Comparison of ENCODE assay signal across 1 cellular context in the genomic region with DNA sequence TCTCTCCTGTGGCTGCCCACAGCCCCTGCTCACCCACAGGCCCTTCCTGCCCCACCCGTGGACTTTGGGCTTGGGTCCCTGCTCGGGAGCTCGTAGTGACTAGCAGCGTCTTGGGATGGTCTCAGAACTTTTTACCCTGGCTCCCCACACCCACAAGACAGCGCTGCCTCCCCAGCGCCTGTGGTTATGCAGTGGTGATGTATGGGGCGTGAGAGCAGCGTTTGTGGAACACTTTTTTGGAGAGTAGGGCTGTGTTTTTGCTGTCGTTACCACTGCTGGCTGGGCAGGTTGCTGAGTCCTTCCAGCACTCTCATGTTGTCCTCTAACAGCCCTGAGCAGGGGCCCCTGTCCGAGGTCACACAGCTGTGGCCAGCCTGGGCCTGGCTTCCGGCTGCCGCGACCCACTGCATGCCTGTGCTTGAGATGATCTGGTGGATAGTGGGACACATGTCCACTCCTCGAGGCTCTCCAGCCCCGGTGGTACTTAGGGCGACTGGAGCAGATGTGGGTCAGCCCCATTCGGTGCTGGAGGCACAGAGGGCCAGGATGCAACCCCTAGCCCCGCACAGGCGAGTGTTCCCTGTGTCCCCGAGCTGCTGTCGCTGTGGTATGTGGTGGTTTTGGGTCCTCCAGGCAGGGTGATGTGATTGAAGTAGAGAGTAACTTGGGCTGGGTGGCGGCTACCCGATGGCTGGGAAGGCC.
TF ChIP-seq lines count a peak whose summit lies in the region.

No MANE protein-coding gene starts in this region.

TF ChIP-seq in HepG2, 621 proteins besides CTCF, POLR2A, EP300 and RAD21 (continued from another document and continues in another):
- TF ChIP-seq, protein P1, sequence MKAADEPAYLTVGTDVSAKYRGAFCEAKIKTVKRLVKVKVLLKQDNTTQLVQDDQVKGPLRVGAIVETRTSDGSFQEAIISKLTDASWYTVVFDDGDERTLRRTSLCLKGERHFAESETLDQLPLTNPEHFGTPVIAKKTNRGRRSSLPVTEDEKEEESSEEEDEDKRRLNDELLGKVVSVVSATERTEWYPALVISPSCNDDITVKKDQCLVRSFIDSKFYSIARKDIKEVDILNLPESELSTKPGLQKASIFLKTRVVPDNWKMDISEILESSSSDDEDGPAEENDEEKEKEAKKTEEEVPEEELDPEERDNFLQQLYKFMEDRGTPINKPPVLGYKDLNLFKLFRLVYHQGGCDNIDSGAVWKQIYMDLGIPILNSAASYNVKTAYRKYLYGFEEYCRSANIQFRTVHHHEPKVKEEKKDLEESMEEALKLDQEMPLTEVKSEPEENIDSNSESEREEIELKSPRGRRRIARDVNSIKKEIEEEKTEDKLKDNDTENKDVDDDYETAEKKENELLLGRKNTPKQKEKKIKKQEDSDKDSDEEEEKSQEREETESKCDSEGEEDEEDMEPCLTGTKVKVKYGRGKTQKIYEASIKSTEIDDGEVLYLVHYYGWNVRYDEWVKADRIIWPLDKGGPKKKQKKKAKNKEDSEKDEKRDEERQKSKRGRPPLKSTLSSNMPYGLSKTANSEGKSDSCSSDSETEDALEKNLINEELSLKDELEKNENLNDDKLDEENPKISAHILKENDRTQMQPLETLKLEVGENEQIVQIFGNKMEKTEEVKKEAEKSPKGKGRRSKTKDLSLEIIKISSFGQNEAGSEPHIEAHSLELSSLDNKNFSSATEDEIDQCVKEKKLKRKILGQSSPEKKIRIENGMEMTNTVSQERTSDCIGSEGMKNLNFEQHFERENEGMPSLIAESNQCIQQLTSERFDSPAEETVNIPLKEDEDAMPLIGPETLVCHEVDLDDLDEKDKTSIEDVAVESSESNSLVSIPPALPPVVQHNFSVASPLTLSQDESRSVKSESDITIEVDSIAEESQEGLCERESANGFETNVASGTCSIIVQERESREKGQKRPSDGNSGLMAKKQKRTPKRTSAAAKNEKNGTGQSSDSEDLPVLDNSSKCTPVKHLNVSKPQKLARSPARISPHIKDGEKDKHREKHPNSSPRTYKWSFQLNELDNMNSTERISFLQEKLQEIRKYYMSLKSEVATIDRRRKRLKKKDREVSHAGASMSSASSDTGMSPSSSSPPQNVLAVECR (CRISPR knock-in tag; IDR thresholded peaks at IDR 0.05; ENCODE audit: borderline replicate concordance), result peak; percentile 39; the same call in 1 of the 2 replicates
- TF ChIP-seq, protein P2, sequence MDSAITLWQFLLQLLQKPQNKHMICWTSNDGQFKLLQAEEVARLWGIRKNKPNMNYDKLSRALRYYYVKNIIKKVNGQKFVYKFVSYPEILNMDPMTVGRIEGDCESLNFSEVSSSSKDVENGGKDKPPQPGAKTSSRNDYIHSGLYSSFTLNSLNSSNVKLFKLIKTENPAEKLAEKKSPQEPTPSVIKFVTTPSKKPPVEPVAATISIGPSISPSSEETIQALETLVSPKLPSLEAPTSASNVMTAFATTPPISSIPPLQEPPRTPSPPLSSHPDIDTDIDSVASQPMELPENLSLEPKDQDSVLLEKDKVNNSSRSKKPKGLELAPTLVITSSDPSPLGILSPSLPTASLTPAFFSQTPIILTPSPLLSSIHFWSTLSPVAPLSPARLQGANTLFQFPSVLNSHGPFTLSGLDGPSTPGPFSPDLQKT (CRISPR knock-in tag; IDR thresholded peaks at IDR 0.05; ENCODE audit: borderline replicate concordance), result no peak
- no peak for TF ChIP-seq TOE1 (CRISPR knock-in tag; IDR thresholded peaks at IDR 0.05)
- no peak for TF ChIP-seq ZBTB21 (CRISPR knock-in tag; IDR thresholded peaks at IDR 0.05)
- TF ChIP-seq, protein P3, sequence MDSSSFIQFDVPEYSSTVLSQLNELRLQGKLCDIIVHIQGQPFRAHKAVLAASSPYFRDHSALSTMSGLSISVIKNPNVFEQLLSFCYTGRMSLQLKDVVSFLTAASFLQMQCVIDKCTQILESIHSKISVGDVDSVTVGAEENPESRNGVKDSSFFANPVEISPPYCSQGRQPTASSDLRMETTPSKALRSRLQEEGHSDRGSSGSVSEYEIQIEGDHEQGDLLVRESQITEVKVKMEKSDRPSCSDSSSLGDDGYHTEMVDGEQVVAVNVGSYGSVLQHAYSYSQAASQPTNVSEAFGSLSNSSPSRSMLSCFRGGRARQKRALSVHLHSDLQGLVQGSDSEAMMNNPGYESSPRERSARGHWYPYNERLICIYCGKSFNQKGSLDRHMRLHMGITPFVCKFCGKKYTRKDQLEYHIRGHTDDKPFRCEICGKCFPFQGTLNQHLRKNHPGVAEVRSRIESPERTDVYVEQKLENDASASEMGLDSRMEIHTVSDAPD (CRISPR knock-in tag; IDR thresholded peaks at IDR 0.05), result no peak; the same call in 1 of the 2 replicates
- 0 out of 2 replicates have a peak, but pooled peaks have one; percentile 7 for TF ChIP-seq FOSL2 (CRISPR knock-in tag; IDR thresholded peaks at IDR 0.05)
- no peak for TF ChIP-seq ZNF329 (CRISPR knock-in tag; IDR thresholded peaks at IDR 0.05; ENCODE audit: low read depth)
- no peak for TF ChIP-seq ZNF839 (CRISPR knock-in tag; IDR thresholded peaks at IDR 0.05; ENCODE audit: borderline replicate concordance)
- peak; percentile 56; the same call in 1 of the 2 replicates for TF ChIP-seq SAP130 (CRISPR knock-in tag; IDR thresholded peaks at IDR 0.05; ENCODE audit: low read depth)
- TF ChIP-seq ZNF260 (CRISPR knock-in tag; IDR thresholded peaks at IDR 0.05; ENCODE audit: borderline replicate concordance, low read depth), result no peak
- TF ChIP-seq SRSF4 (IDR thresholded peaks at IDR 0.05; ENCODE audit: low read depth, low read length, poor library complexity, severe bottlenecking), result no peak
- peak; percentile 61; the same call in 1 of the 2 replicates for TF ChIP-seq ZNF430 (CRISPR knock-in tag; IDR thresholded peaks at IDR 0.05)
- TF ChIP-seq, protein P4, sequence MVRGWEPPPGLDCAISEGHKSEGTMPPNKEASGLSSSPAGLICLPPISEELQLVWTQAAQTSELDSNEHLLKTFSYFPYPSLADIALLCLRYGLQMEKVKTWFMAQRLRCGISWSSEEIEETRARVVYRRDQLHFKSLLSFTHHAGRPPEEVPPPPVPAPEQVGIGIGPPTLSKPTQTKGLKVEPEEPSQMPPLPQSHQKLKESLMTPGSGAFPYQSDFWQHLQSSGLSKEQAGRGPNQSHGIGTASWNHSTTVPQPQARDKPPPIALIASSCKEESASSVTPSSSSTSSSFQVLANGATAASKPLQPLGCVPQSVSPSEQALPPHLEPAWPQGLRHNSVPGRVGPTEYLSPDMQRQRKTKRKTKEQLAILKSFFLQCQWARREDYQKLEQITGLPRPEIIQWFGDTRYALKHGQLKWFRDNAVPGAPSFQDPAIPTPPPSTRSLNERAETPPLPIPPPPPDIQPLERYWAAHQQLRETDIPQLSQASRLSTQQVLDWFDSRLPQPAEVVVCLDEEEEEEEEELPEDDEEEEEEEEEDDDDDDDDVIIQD (CRISPR knock-in tag; IDR thresholded peaks at IDR 0.05; ENCODE audit: low read depth), result no peak; the same call in 1 of the 2 replicates
- no peak for TF ChIP-seq SIX4 (CRISPR knock-in tag; IDR thresholded peaks at IDR 0.05)
- no peak for TF ChIP-seq ZNF672 (CRISPR knock-in tag; IDR thresholded peaks at IDR 0.05)
- TF ChIP-seq ESRRA (CRISPR knock-in tag; IDR thresholded peaks at IDR 0.05; ENCODE audit: low read depth), result peak; percentile 49; the same call in 1 of the 2 replicates
- no peak for TF ChIP-seq NR2F2 (IDR thresholded peaks at IDR 0.05; ENCODE audit: borderline replicate concordance, low read depth)
- no peak for TF ChIP-seq ZNF747 (CRISPR knock-in tag; IDR thresholded peaks at IDR 0.05; ENCODE audit: borderline replicate concordance)
- peak; percentile 19; the same call in 1 of the 2 replicates for TF ChIP-seq ELF3 (CRISPR knock-in tag; IDR thresholded peaks at IDR 0.05)
- TF ChIP-seq ZNF746 (CRISPR knock-in tag; IDR thresholded peaks at IDR 0.05), result no peak
- TF ChIP-seq EHMT2 (IDR thresholded peaks at IDR 0.05; ENCODE audit: borderline replicate concordance, low read depth, low read length), result no peak
- TF ChIP-seq RORA (CRISPR knock-in tag; IDR thresholded peaks at IDR 0.05), result no peak
- TF ChIP-seq, protein P5, sequence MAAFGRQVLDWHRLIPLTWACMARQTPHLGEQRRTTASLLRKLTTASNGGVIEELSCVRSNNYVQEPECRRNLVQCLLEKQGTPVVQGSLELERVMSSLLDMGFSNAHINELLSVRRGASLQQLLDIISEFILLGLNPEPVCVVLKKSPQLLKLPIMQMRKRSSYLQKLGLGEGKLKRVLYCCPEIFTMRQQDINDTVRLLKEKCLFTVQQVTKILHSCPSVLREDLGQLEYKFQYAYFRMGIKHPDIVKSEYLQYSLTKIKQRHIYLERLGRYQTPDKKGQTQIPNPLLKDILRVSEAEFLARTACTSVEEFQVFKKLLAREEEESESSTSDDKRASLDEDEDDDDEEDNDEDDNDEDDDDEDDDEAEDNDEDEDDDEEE (CRISPR knock-in tag; IDR thresholded peaks at IDR 0.05), result no peak
- no peak for TF ChIP-seq ZNF75D (CRISPR knock-in tag; IDR thresholded peaks at IDR 0.05; ENCODE audit: borderline replicate concordance)
- no peak for TF ChIP-seq ZNF205 (CRISPR knock-in tag; IDR thresholded peaks at IDR 0.05)
- TF ChIP-seq, protein P6, sequence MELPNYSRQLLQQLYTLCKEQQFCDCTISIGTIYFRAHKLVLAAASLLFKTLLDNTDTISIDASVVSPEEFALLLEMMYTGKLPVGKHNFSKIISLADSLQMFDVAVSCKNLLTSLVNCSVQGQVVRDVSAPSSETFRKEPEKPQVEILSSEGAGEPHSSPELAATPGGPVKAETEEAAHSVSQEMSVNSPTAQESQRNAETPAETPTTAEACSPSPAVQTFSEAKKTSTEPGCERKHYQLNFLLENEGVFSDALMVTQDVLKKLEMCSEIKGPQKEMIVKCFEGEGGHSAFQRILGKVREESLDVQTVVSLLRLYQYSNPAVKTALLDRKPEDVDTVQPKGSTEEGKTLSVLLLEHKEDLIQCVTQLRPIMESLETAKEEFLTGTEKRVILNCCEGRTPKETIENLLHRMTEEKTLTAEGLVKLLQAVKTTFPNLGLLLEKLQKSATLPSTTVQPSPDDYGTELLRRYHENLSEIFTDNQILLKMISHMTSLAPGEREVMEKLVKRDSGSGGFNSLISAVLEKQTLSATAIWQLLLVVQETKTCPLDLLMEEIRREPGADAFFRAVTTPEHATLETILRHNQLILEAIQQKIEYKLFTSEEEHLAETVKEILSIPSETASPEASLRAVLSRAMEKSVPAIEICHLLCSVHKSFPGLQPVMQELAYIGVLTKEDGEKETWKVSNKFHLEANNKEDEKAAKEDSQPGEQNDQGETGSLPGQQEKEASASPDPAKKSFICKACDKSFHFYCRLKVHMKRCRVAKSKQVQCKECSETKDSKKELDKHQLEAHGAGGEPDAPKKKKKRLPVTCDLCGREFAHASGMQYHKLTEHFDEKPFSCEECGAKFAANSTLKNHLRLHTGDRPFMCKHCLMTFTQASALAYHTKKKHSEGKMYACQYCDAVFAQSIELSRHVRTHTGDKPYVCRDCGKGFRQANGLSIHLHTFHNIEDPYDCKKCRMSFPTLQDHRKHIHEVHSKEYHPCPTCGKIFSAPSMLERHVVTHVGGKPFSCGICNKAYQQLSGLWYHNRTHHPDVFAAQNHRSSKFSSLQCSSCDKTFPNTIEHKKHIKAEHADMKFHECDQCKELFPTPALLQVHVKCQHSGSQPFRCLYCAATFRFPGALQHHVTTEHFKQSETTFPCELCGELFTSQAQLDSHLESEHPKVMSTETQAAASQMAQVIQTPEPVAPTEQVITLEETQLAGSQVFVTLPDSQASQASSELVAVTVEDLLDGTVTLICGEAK (IDR thresholded peaks at IDR 0.05), result no peak
- TF ChIP-seq, protein P6 (CRISPR knock-in tag; IDR thresholded peaks at IDR 0.05), result peak; percentile 57; the same call in 1 of the 2 replicates
- no peak for TF ChIP-seq SOX6 (IDR thresholded peaks at IDR 0.05)
- TF ChIP-seq SOX6 (CRISPR knock-in tag; IDR thresholded peaks at IDR 0.05), result peak; percentile 63
- TF ChIP-seq, protein P7, sequence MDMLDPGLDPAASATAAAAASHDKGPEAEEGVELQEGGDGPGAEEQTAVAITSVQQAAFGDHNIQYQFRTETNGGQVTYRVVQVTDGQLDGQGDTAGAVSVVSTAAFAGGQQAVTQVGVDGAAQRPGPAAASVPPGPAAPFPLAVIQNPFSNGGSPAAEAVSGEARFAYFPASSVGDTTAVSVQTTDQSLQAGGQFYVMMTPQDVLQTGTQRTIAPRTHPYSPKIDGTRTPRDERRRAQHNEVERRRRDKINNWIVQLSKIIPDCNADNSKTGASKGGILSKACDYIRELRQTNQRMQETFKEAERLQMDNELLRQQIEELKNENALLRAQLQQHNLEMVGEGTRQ (IDR thresholded peaks at IDR 0.05; ENCODE audit: low read depth, low read length), result no peak
- TF ChIP-seq, protein P7 (CRISPR knock-in tag; IDR thresholded peaks at IDR 0.05; ENCODE audit: borderline replicate concordance), result no peak
- peak; percentile 43 for TF ChIP-seq NR2F6 (IDR thresholded peaks at IDR 0.05)
- peak; percentile 66 for TF ChIP-seq NR2F6 (CRISPR knock-in tag; IDR thresholded peaks at IDR 0.05)
